ENCODE assay signal across 2 cellular contexts in genomic region chr4:3765271-3766206, GRCh38.
A peak's percentile ranks its signal among the peaks of the same experiment; 100 is the strongest.
TF ChIP-seq lines count a peak whose summit lies in the region.

No MANE protein-coding gene starts in this region.

TF ChIP-seq in A549, 52 proteins besides CTCF, POLR2A, EP300 and RAD21 (continued from another document):
- TF ChIP-seq CHD2 (IDR thresholded peaks at IDR 0.05; ENCODE audit: low read length, partially characterized antibody) (no peak), RARB (CRISPR knock-in tag; IDR thresholded peaks at IDR 0.05) (no peak), ZSCAN20 (CRISPR knock-in tag; IDR thresholded peaks at IDR 0.05) (no peak), MYC (IDR thresholded peaks at IDR 0.05; ENCODE audit: borderline replicate concordance, low read length) (no peak), USF2 (IDR thresholded peaks at IDR 0.05) (no peak), NFE2L2 (conservative IDR thresholded peaks at IDR 0.05; ENCODE audit: low read length) (no peak)

TF ChIP-seq in HCT116, 20 proteins besides CTCF, POLR2A, EP300 and RAD21:
- no peak for TF ChIP-seq REST (IDR thresholded peaks at IDR 0.05; ENCODE audit: low read depth)
- no peak for TF ChIP-seq ELF1 (IDR thresholded peaks at IDR 0.05; ENCODE audit: borderline replicate concordance, low read depth)
- no peak for TF ChIP-seq ZNF274 (IDR thresholded peaks at IDR 0.05; ENCODE audit: low read depth, low read length)
- no peak for TF ChIP-seq FOSL1 (IDR thresholded peaks at IDR 0.05; ENCODE audit: low read depth)
- no peak for TF ChIP-seq CBX3 (IDR thresholded peaks at IDR 0.05; ENCODE audit: low read depth)
- TF ChIP-seq ZBTB33 (IDR thresholded peaks at IDR 0.05; ENCODE audit: extremely low read depth, insufficient replicate concordance, low read length) = no peak
- no peak for TF ChIP-seq ATF3 (IDR thresholded peaks at IDR 0.05)
- no peak for TF ChIP-seq MAX (IDR thresholded peaks at IDR 0.05)
- TF ChIP-seq SIN3A (IDR thresholded peaks at IDR 0.05; ENCODE audit: low read depth) = no peak
- TF ChIP-seq YY1 (IDR thresholded peaks at IDR 0.05; ENCODE audit: extremely low read depth, insufficient replicate concordance, low read depth, low read length) = peak; percentile 13
- TF ChIP-seq TCF7L2 (IDR thresholded peaks at IDR 0.05; ENCODE audit: borderline replicate concordance, extremely low read depth, insufficient read depth, insufficient read length) = peak; percentile 27
- 0 out of 2 replicates have a peak, but pooled peaks have one; percentile 31 for TF ChIP-seq ZFX (IDR thresholded peaks at IDR 0.05)
- TF ChIP-seq EZH2phosphoT487 (IDR thresholded peaks at IDR 0.05; ENCODE audit: borderline replicate concordance) = no peak
- TF ChIP-seq SP1 (IDR thresholded peaks at IDR 0.05; ENCODE audit: low read depth) = no peak
- TF ChIP-seq EGR1 (IDR thresholded peaks at IDR 0.05; ENCODE audit: low read depth) = no peak
- TF ChIP-seq EZH2 (IDR thresholded peaks at IDR 0.05) = no peak
- TF ChIP-seq POLR2AphosphoS5 (IDR thresholded peaks at IDR 0.05; ENCODE audit: low read depth, low read length) = peak; percentile 6; the same call in 1 of the 2 replicates
- no peak for TF ChIP-seq SRF (IDR thresholded peaks at IDR 0.05; ENCODE audit: low read depth)
- TF ChIP-seq JUND (IDR thresholded peaks at IDR 0.05) = no peak
- TF ChIP-seq CEBPB (IDR thresholded peaks at IDR 0.05; ENCODE audit: low read depth) = no peak
